Comparison of ENCODE assay signal across 10 cellular contexts in genomic region chr7:158802535-158803199, GRCh38. TPM values are rescaled to one million over a fixed set of nuclear protein-coding genes. Genes with fewer than 3 reads are reported as not detected.
DNase-seq lines count a peak whose midpoint lies in the region; ATAC-seq and TF ChIP-seq lines count a peak whose summit lies in the region.
"Had no signal": no experiment of that assay in that cellular context is flagged by ENCODE, and none has a peak within 500 bp of the region (broad histone marks: within the 10 kb centered on the region; RNA-seq: fewer than 3 reads in every experiment).

No MANE protein-coding gene starts in this region.

- peak overlapping the region; percentile 63 for H3K27ac Mint-ChIP-seq in activated CD8-positive, alpha-beta T cell treated with anti-CD3 and anti-CD28 coated beads for 36 hours

- H3K4me3 ChIP-seq in fibroblast of the aortic adventitia (ENCODE audit: low read depth, low read length) (no peak overlapping the region), smooth muscle cell (no peak overlapping the region)

- H3K9me3 Mint-ChIP-seq in activated CD8-positive, alpha-beta T cell treated with anti-CD3 and anti-CD28 coated beads for 36 hours, result peaks cover 9% of the 10 kb centered on the region

- H3K4me2 ChIP-seq in smooth muscle cell, result peak overlapping the region; percentile 39

- peaks cover 42% of the 10 kb centered on the region for H3K36me3 Mint-ChIP-seq in activated CD8-positive, alpha-beta T cell treated with anti-CD3 and anti-CD28 coated beads for 36 hours (ENCODE audit: low read depth)

- peak; percentile 9 for DNase-seq in DMS79 treated with DMSO at 0.1 percent for 48 hours (lab: John Stamatoyannopoulos, UW)
- no peak for DNase-seq in DMS79 (lab: John Stamatoyannopoulos, UW)
- DNase-seq in activated CD8-positive, alpha-beta T cell treated with anti-CD3 and anti-CD28 coated beads for 36 hours, result no peak
- DNase-seq in fibroblast of the aortic adventitia (ENCODE audit: low read depth), result peak; percentile 67
- no peak for DNase-seq in smooth muscle cell (lab: John Stamatoyannopoulos, UW; ENCODE audit: unreplicated experiment)
- DNase-seq: activated CD8-positive, alpha-beta memory T cell treated with anti-CD3 and anti-CD28 coated beads, Interleukin-2, amount 10 ng/mL, durations not matched to agents 7 days and 5 days had no signal

- 67% methylated on average over 5 of the region's 5 CpGs for WGBS in smooth muscle cell (ENCODE audit: low lambda C conversion rate)

- H3K9ac ChIP-seq in smooth muscle cell (ENCODE audit: low read depth), result no peak overlapping the region

- no peaks in the 10 kb centered on the region for H3K4me1 ChIP-seq in smooth muscle cell (ENCODE audit: low read depth)

- no peak for TF ChIP-seq CTCF in activated CD8-positive, alpha-beta T cell treated with anti-CD3 and anti-CD28 coated beads for 36 hours (IDR thresholded peaks at IDR 0.05)
- no peak for TF ChIP-seq CTCF in fibroblast of the aortic adventitia (IDR thresholded peaks at IDR 0.05; ENCODE audit: insufficient read depth, low read length)
- TF ChIP-seq CTCF in smooth muscle cell (IDR thresholded peaks at IDR 0.05; ENCODE audit: borderline replicate concordance, insufficient read depth, poor library complexity, severe bottlenecking), result no peak

- intact Hi-C loops in activated CD8-positive, alpha-beta T cell treated with anti-CD3 and anti-CD28 coated beads for 36 hours (cut with micrococcal nuclease), result no loop called here

- no peak overlapping the region for H3K4me3 Mint-ChIP-seq in activated CD8-positive, alpha-beta T cell treated with anti-CD3 and anti-CD28 coated beads for 36 hours
- H3K4me3 Mint-ChIP-seq: activated CD8-positive, alpha-beta memory T cell treated with anti-CD3 and anti-CD28 coated beads, Interleukin-2, amount 10 ng/mL, durations not matched to agents 7 days and 5 days had no signal

- POLR2A ChIA-PET in activated CD8-positive, alpha-beta T cell treated with anti-CD3 and anti-CD28 coated beads for 36 hours (lab: Charles Lee), result interaction anchor here (0.6 to 1.3 kb wide), 3 partner anchors 9 to 141 kb away, joined by 3 to 4 read pairs (median 4); no protein-coding TSS in a partner anchor

- no peak for ATAC-seq in activated CD8-positive, alpha-beta T cell treated with anti-CD3 and anti-CD28 coated beads for 36 hours
- ATAC-seq in GM21515 (IDR thresholded peaks at IDR 0.05; ENCODE audit: unreplicated experiment) (no peak), HG02623 (IDR thresholded peaks at IDR 0.05; ENCODE audit: unreplicated experiment) (no peak), HG02970 (IDR thresholded peaks at IDR 0.05; ENCODE audit: low FRiP score, unreplicated experiment) (no peak)
- ATAC-seq: activated CD8-positive, alpha-beta memory T cell treated with anti-CD3 and anti-CD28 coated beads, Interleukin-2, amount 10 ng/mL, durations not matched to agents 7 days and 5 days had no signal

- H2AFZ ChIP-seq in smooth muscle cell (ENCODE audit: low read depth), result no peak overlapping the region

- H3K27me3 Mint-ChIP-seq in activated CD8-positive, alpha-beta T cell treated with anti-CD3 and anti-CD28 coated beads for 36 hours, result no peaks in the 10 kb centered on the region
- H3K27me3 Mint-ChIP-seq: activated CD8-positive, alpha-beta memory T cell treated with anti-CD3 and anti-CD28 coated beads, Interleukin-2, amount 10 ng/mL, durations not matched to agents 7 days and 5 days had no signal

- CTCF ChIA-PET in activated CD8-positive, alpha-beta T cell treated with anti-CD3 and anti-CD28 coated beads for 36 hours (lab: Charles Lee), result no interaction called here

- no peaks in the 10 kb centered on the region for H3F3A ChIP-seq in smooth muscle cell (ENCODE audit: low read depth)

- no peaks in the 10 kb centered on the region for H3K27me3 ChIP-seq in smooth muscle cell (ENCODE audit: low read depth)

- no peaks in the 10 kb centered on the region for H3K9me3 ChIP-seq in smooth muscle cell (replicated peaks; ENCODE audit: low read depth)

- H3K36me3 ChIP-seq in smooth muscle cell (ENCODE audit: low read depth), result no peaks in the 10 kb centered on the region

- peaks cover 49% of the 10 kb centered on the region for H3K4me1 Mint-ChIP-seq in activated CD8-positive, alpha-beta T cell treated with anti-CD3 and anti-CD28 coated beads for 36 hours (ENCODE audit: low read depth)

- H3K79me2 ChIP-seq in smooth muscle cell (ENCODE audit: low read depth), result peaks cover 85% of the 10 kb centered on the region

- peaks cover 69% of the 10 kb centered on the region for H4K20me1 ChIP-seq in smooth muscle cell (ENCODE audit: low read depth)

- peak overlapping the region; percentile 67 for H3K27ac ChIP-seq in smooth muscle cell (ENCODE audit: low read depth)
- H3K27ac ChIP-seq: 22Rv1 had no signal

RNA-seq across cellular contexts. Expression of gene ESYT2, which starts 26.6 kb away (rescaled TPM):
- total RNA-seq in activated CD8-positive, alpha-beta T cell treated with anti-CD3 and anti-CD28 coated beads for 36 hours, result 10 to 100 TPM; 55.5 to 56.6 TPM
- total RNA-seq in fibroblast of the aortic adventitia (ENCODE audit: low replicate concordance) (69.0 and 105 TPM in 2 replicates), smooth muscle cell (69.4 and 71.1 TPM in 2 replicates)
- 27.9 and 33.8 TPM in 2 replicates for polyA plus RNA-seq in smooth muscle cell

RNA-seq across cellular contexts. Expression of gene DYNC2I1, which starts 53.7 kb away (rescaled TPM):
- total RNA-seq in activated CD8-positive, alpha-beta T cell treated with anti-CD3 and anti-CD28 coated beads for 36 hours, result 10 to 100 TPM; 14.8 to 17.0 TPM
- 6.1 and 34.6 TPM in 2 replicates for total RNA-seq in fibroblast of the aortic adventitia (ENCODE audit: low replicate concordance)
- 10.3 and 11.0 TPM in 2 replicates for total RNA-seq in smooth muscle cell
- polyA plus RNA-seq in smooth muscle cell, result 29.2 and 50.0 TPM in 2 replicates

Comparison
In these comparisons a context has a peak if more than half of its experiments do, and no peak if none do; other contexts are left out.
1. DNase-seq: peak in DMS79 treated with DMSO at 0.1 percent for 48 hours (single experiment) and fibroblast of the aortic adventitia (single experiment); none in DMS79 (single experiment), activated CD8-positive, alpha-beta T cell treated with anti-CD3 and anti-CD28 coated beads for 36 hours (single experiment) and smooth muscle cell (single experiment).